In the genomic region with DNA sequence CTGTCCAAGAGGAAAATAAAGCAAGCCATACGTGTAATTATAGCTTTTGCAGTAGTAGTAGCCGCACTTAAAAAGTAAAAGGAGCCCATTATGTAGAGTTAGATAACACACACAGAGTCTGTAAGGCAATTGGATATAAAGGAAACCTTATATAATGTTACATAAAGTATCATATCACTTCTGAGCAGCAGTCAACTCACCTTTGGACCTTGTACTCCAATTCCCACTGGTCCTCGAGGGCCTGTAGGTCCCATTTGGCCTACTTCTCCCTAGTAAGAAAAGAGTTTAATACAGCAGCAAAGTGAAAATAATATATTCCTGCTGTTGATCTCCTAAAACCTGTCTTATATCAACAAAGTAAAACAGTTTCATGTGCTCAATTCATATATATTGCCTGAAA, we compare ENCODE assay signal across 34 cellular contexts.
"Had no signal": no experiment of that assay in that cellular context is flagged by ENCODE, and none has a peak within 500 bp of the region (broad histone marks: within the 10 kb centered on the region; RNA-seq: fewer than 3 reads in every experiment).

No MANE protein-coding gene starts in this region.

- H3K4me3 ChIP-seq: adrenal gland, body of pancreas, breast epithelium had no signal

- ATAC-seq: activated CD8-positive, alpha-beta T cell treated with anti-CD3 and anti-CD28 coated beads for 36 hours; activated naive CD4-positive, alpha-beta T cell treated with anti-CD3 and anti-CD28 coated beads, Interleukin-2, amount 50 U/mL, for 72 hours; activated T-cell treated with anti-CD3 and anti-CD28 coated beads, Interleukin-2, amount 50 U/mL, for 4 hours; activated T-cell treated with anti-CD3 and anti-CD28 coated beads, Interleukin-2, amount 50 U/mL, for 72 hours; activated T-helper 17 cell treated with anti-CD3 and anti-CD28 coated beads, Interleukin-2, amount 50 U/mL, for 72 hours; body of pancreas had no signal

- DNase-seq: activated B cell treated with CpG ODN at 0.5 μM for 24 hours; activated CD4-positive, alpha-beta memory T cell treated with anti-CD3 and anti-CD28 coated beads for 36 hours; activated CD4-positive, alpha-beta T cell treated with anti-CD3 and anti-CD28 coated beads for 48 hours; activated CD4-positive, alpha-beta T cell treated with anti-CD3 and anti-CD28 coated beads, Interleukin-2, amount 50 U/mL, for 1 hour; activated CD4-positive, alpha-beta T cell treated with anti-CD3 and anti-CD28 coated beads, Interleukin-2, amount 50 U/mL, for 4 hours; activated CD4-positive, CD25-positive, alpha-beta regulatory T cell treated with anti-CD3 and anti-CD28 coated beads, Interleukin-2, amount 50 U/mL, for 72 hours; activated CD8-positive, alpha-beta memory T cell treated with anti-CD3 and anti-CD28 coated beads, Interleukin-2, amount 50 U/mL, for 4 hours; activated CD8-positive, alpha-beta T cell treated with anti-CD3 and anti-CD28 coated beads for 36 hours; activated effector memory CD4-positive, alpha-beta T cell treated with anti-CD3 and anti-CD28 coated beads, Interleukin-2, amount 50 U/mL, for 16 hours; activated gamma-delta T cell treated with Interleukin-2 at 50 U/mL for 16 hours; activated naive CD4-positive, alpha-beta T cell; activated naive CD4-positive, alpha-beta T cell treated with anti-CD3 and anti-CD28 coated beads for 36 hours; activated naive CD4-positive, alpha-beta T cell treated with anti-CD3 and anti-CD28 coated beads, Interleukin-2, amount 50 U/mL, for 16 hours; activated naive CD8-positive, alpha-beta T cell treated with anti-CD3 and anti-CD28 coated beads for 36 hours; activated T-cell treated with anti-CD3 and anti-CD28 coated beads for 4 hours; activated T-cell treated with anti-CD3 and anti-CD28 coated beads, Interleukin-2, amount 50 U/mL, for 1 hour; activated T-cell treated with anti-CD3 and anti-CD28 coated beads, Interleukin-2, amount 50 U/mL, for 4 hours; activated T-cell treated with anti-CD3 and anti-CD28 coated beads, Interleukin-2, amount 50 U/mL, for 72 hours; adrenal gland; amniotic stem cell; aorta; body of pancreas; brain microvascular endothelial cell; caudate nucleus; SW 1271; T-helper 1 cell; T-helper 2 cell; T-helper 9 cell had no signal

- FAIRE-seq: astrocyte, TTC549 had no signal

- H3K27ac ChIP-seq: adrenal gland, body of pancreas, brain microvascular endothelial cell, breast epithelium, VCaP had no signal

- H3K27me3 ChIP-seq: adrenal gland, body of pancreas, brain microvascular endothelial cell, breast epithelium had no signal

- H3K36me3 ChIP-seq: adrenal gland, brain microvascular endothelial cell, breast epithelium had no signal

- H3K9me3 ChIP-seq: body of pancreas had no signal

- H3K4me1 ChIP-seq: adrenal gland, body of pancreas, breast epithelium had no signal
